1 cellular context compared by ENCODE assay signal in genomic region chr22:42764895-42765363, GRCh38.
A peak's percentile ranks its signal among the peaks of the same experiment; 100 is the strongest.
TF ChIP-seq lines count a peak whose summit lies in the region.

No MANE protein-coding gene starts in this region.

TF ChIP-seq in HepG2, 621 proteins besides CTCF, POLR2A, EP300 and RAD21 (continued from another document):
- TF ChIP-seq ZNF687 (CRISPR knock-in tag; IDR thresholded peaks at IDR 0.05) = peak; percentile 63
- no peak for TF ChIP-seq ARNTL (CRISPR knock-in tag; IDR thresholded peaks at IDR 0.05)
- no peak for TF ChIP-seq LRRFIP1 (CRISPR knock-in tag; conservative IDR thresholded peaks at IDR 0.05)
- TF ChIP-seq ZKSCAN1 (IDR thresholded peaks at IDR 0.05; ENCODE audit: low read length) = no peak
- TF ChIP-seq MIER3 (CRISPR knock-in tag; IDR thresholded peaks at IDR 0.05; ENCODE audit: borderline replicate concordance) = no peak
- TF ChIP-seq STAT6 (CRISPR knock-in tag; IDR thresholded peaks at IDR 0.05; ENCODE audit: borderline replicate concordance) = no peak
